Comparison of ENCODE assay signal across 8 cellular contexts in the genomic region with DNA sequence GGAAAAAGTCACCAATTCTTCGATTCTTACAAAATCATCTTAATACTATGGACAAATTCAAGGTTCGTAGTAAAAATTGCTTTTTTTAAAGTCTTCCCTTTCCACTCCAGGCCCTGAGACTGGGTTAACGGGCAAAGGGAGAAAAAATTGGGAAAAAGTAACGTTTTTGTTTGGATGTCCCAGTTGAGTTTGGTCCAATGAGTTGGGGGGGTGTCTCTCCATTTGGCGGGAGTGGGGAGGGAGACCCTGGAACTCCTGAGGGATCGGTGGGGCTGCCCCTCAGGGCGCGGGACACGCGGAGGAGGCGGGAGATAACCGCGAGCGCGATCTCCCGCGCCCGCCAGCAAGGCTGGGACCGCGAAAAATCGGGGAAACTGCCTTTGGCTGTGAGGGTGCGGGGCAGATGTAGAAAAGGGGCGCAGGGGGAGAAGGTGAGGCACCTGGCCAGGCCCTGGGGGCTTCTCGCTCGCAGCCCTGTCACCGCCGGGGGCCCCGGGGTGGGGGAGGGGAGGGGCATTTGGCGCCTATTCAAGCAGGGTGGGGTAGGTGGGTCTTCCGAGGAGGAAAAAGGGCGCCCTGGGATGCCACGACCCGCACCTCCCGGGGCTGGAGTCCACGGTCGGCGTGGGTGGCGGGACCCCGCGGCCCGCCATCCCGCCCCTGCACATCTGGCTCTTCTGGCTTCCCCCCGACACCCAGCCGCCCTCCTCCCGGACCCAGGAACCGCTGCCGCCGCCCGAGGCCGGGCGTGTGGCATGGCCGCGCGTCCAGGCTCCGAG. TPM values are rescaled to one million over a fixed set of nuclear protein-coding genes. Genes with fewer than 3 reads are reported as not detected.
A peak's percentile ranks its signal among the peaks of the same experiment; 100 is the strongest.
DNase-seq lines count a peak whose midpoint lies in the region; ATAC-seq lines count a peak whose summit lies in the region.

No MANE protein-coding gene starts in this region.

- H3K9me3 ChIP-seq in HUES64 (ENCODE audit: insufficient read depth, low read depth, low read length), result no peaks in the 10 kb centered on the region

- H3K4me1 Mint-ChIP-seq in activated naive CD4-positive, alpha-beta T cell treated with anti-CD3 and anti-CD28 coated beads, Interleukin-2, amount 50 U/mL, for 24 hours, result peaks cover 45% of the 10 kb centered on the region
- H3K4me1 Mint-ChIP-seq in activated naive CD8-positive, alpha-beta T cell (ENCODE audit: low read depth), result peaks cover 53% of the 10 kb centered on the region

- ATAC-seq in stimulated activated naive CD8-positive, alpha-beta T cell treated with anti-CD3 and anti-CD28 coated beads, Interleukin-15, Interleukin-2, amounts not matched to agents 100 U/mL and 50 U/mL, for 24 hours, result no peak
- no peak for ATAC-seq in esophagus mucosa

- no peak overlapping the region for H3K27ac Mint-ChIP-seq in activated naive CD4-positive, alpha-beta T cell treated with anti-CD3 and anti-CD28 coated beads, Interleukin-2, amount 50 U/mL, for 24 hours
- no peak overlapping the region for H3K27ac Mint-ChIP-seq in activated naive CD8-positive, alpha-beta T cell

- H3K4me1 ChIP-seq in HUES64 (ENCODE audit: insufficient read depth, low read length), result peaks cover 44% of the 10 kb centered on the region

- H3K4me3 Mint-ChIP-seq in activated naive CD4-positive, alpha-beta T cell treated with anti-CD3 and anti-CD28 coated beads, Interleukin-2, amount 50 U/mL, for 24 hours, result peak overlapping the region; percentile 80
- peak overlapping the region; percentile 87 for H3K4me3 Mint-ChIP-seq in activated naive CD8-positive, alpha-beta T cell

- DNase-seq in activated naive CD4-positive, alpha-beta T cell treated with Interleukin-2 at 50 U/mL for 16 hours, result no peak
- DNase-seq in iPS-NIHi7 (ENCODE audit: extremely low spot score) (peak; percentile 12), COR-L47 (lab: John Stamatoyannopoulos, UW) (no peak)
- DNase-seq in stimulated activated naive CD8-positive, alpha-beta T cell treated with anti-CD3 and anti-CD28 coated beads, Interleukin-15, Interleukin-2, amounts not matched to agents 100 U/mL and 50 U/mL, for 24 hours, result peak; percentile 54

- H3K27me3 Mint-ChIP-seq in activated naive CD4-positive, alpha-beta T cell treated with anti-CD3 and anti-CD28 coated beads, Interleukin-2, amount 50 U/mL, for 24 hours, result no peaks in the 10 kb centered on the region
- no peaks in the 10 kb centered on the region for H3K27me3 Mint-ChIP-seq in activated naive CD8-positive, alpha-beta T cell

- WGBS in HUES64, result under 1% methylated on average over 53 of the region's 55 CpGs

- H3K36me3 ChIP-seq in HUES64 (ENCODE audit: insufficient read depth, low read length), result peaks cover 41% of the 10 kb centered on the region

- H3K36me3 Mint-ChIP-seq in activated naive CD4-positive, alpha-beta T cell treated with anti-CD3 and anti-CD28 coated beads, Interleukin-2, amount 50 U/mL, for 24 hours, result no peaks in the 10 kb centered on the region
- H3K36me3 Mint-ChIP-seq in activated naive CD8-positive, alpha-beta T cell, result no peaks in the 10 kb centered on the region

- peak overlapping the region; percentile 90 for H3K4me3 ChIP-seq in HUES64 (ENCODE audit: low read length)

- H3K9me3 Mint-ChIP-seq in activated naive CD4-positive, alpha-beta T cell treated with anti-CD3 and anti-CD28 coated beads, Interleukin-2, amount 50 U/mL, for 24 hours, result no peaks in the 10 kb centered on the region
- no peaks in the 10 kb centered on the region for H3K9me3 Mint-ChIP-seq in activated naive CD8-positive, alpha-beta T cell (ENCODE audit: low read depth)

- peak overlapping the region; percentile 78 for H3K27ac ChIP-seq in HUES64 (ENCODE audit: low read depth, low read length)

- H3K9ac ChIP-seq in HUES64 (ENCODE audit: low read depth, low read length), result peak overlapping the region; percentile 93

- no peaks in the 10 kb centered on the region for H3K27me3 ChIP-seq in HUES64 (ENCODE audit: insufficient read depth, low read length)

RNA-seq across cellular contexts. Expression of a gene that starts 0.7 kb away (rescaled TPM):
- 44.3 TPM for polyA plus RNA-seq in HUES64 (2013, experiment 1 of 2)
- polyA plus RNA-seq in HUES64 (2013, experiment 2 of 2), result 51.1 TPM
- 6.5 TPM for total RNA-seq in esophagus mucosa

RNA-seq across cellular contexts. Expression of a gene that starts 20.3 kb away (rescaled TPM):
- polyA plus RNA-seq in HUES64 (2013, experiment 1 of 2), result 18.6 TPM
- 14.8 TPM for polyA plus RNA-seq in HUES64 (2013, experiment 2 of 2)
- total RNA-seq in esophagus mucosa, result 11.5 TPM

Comparison
In these comparisons a context has a peak if more than half of its experiments do, and no peak if none do; other contexts are left out.
1. DNase-seq: peak in iPS-NIHi7 (single experiment) and stimulated activated naive CD8-positive, alpha-beta T cell treated with anti-CD3 and anti-CD28 coated beads, Interleukin-15, Interleukin-2, amounts not matched to agents 100 U/mL and 50 U/mL, for 24 hours (single experiment); none in activated naive CD4-positive, alpha-beta T cell treated with Interleukin-2 at 50 U/mL for 16 hours (single experiment) and COR-L47 (single experiment).